ENCODE assay signal across 8 cellular contexts in the genomic region with DNA sequence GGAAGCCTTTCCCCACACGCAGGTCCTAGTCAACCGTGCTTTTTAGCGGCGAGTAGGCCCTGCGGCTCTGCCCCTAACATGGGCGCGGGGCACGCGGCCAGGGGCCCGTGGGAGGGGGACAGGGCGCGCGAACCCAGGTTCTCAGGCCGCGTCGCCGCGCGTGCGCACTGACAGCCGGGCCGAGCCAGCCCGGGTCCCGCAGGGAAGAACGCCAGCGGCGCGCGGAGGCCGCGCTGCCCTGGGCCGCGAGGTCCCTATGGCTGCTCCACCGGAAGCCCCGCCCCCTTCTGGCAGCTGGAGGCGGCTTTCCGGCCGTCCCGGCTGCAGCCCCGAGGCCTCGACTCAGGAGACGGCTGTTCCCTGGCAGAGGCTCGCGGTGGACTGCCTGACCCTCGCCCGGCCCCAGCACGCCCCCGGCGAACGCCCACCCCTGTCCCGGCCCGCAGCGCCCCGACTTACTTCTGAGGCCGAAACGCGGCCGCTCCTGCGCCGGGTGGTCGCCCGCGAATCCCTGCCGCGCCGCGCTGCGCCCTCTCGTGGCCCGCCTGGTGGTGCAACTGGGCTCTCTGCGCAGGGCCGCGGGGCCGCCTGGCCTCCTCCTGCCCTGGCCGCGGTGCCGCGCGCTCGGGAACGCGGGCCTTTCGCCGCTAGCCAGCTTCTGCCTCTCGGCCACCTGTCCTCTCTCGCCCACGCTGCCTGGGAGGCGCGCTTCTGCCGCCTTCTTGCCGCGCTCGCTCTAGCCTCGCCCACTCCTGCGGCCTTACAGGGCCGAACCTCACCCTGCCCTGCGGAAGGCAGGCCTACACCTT. TPM values are rescaled to one million over a fixed set of nuclear protein-coding genes. Genes with fewer than 3 reads are reported as not detected.
DNase-seq lines count a peak whose midpoint lies in the region; ATAC-seq and TF ChIP-seq lines count a peak whose summit lies in the region.

No MANE protein-coding gene starts in this region.

- no peaks in the 10 kb centered on the region for H3K27me3 Mint-ChIP-seq in activated T-cell treated with anti-CD3 and anti-CD28 coated beads, Interleukin-2, amount 50 U/mL, for 24 hours

- H3K36me3 ChIP-seq in PC-3 (ENCODE audit: low read depth, low read length), result no peaks in the 10 kb centered on the region
- H3K36me3 ChIP-seq in muscle layer of colon (ENCODE audit: insufficient read depth, low read length), result no peaks in the 10 kb centered on the region

- TF ChIP-seq CTCF in PC-3 (conservative IDR thresholded peaks at IDR 0.05; ENCODE audit: low read depth, low read length), result peak; percentile 83

- intact Hi-C loops in PC-3 (cut with micrococcal nuclease), result no loop called here

- H3K9ac ChIP-seq in PC-3 (ENCODE audit: low read length) (peak overlapping the region; percentile 89), muscle layer of colon (ENCODE audit: low read length) (peak overlapping the region; percentile 44)

- H3K4me3 Mint-ChIP-seq in activated T-cell treated with anti-CD3 and anti-CD28 coated beads, Interleukin-2, amount 50 U/mL, for 24 hours, result peak overlapping the region; percentile 74

- BruUV-seq in PC-3 (replicated peaks; lab: Mats Ljungman, UMichigan), result no TSS peak

- H3K79me2 ChIP-seq in PC-3 (ENCODE audit: low read length), result no peaks in the 10 kb centered on the region

- H3K36me3 Mint-ChIP-seq in activated T-cell treated with anti-CD3 and anti-CD28 coated beads, Interleukin-2, amount 50 U/mL, for 24 hours (ENCODE audit: low read depth), result no peaks in the 10 kb centered on the region

- H4K20me1 ChIP-seq in PC-3 (ENCODE audit: low read length), result no peaks in the 10 kb centered on the region

- peaks cover 12% of the 10 kb centered on the region for H3F3A ChIP-seq in PC-3 (ENCODE audit: low read length, unreplicated experiment)

- peak; percentile 60 for TF ChIP-seq POLR2A in erythroblast (IDR thresholded peaks at IDR 0.05; ENCODE audit: low read length)

- peak; percentile 89 for DNase-seq in DMS79 treated with DMSO at 0.1 percent for 48 hours (lab: John Stamatoyannopoulos, UW)
- DNase-seq in Jurkat, Clone E6-1 (ENCODE audit: low read depth, low spot score), result peak; percentile 75
- DNase-seq in PC-3, result peak; percentile 95
- peak; percentile 95 for DNase-seq in activated T-cell treated with anti-CD3 and anti-CD28 coated beads, Interleukin-2, amount 50 U/mL, for 24 hours
- DNase-seq in erythroblast (lab: John Stamatoyannopoulos, UW), result peak; percentile 95 to 97
- peak; percentile 65 to 71 for DNase-seq in stimulated activated CD8-positive, alpha-beta memory T cell treated with anti-CD3 and anti-CD28 coated beads, Interleukin-7, amount 100 ng/mL, for 1 hour (ENCODE audit: low read depth in 2 of 2)

- H3K9me3 Mint-ChIP-seq in activated T-cell treated with anti-CD3 and anti-CD28 coated beads, Interleukin-2, amount 50 U/mL, for 24 hours, result no peaks in the 10 kb centered on the region

- H3K27me3 ChIP-seq in PC-3 (ENCODE audit: low read length), result no peaks in the 10 kb centered on the region
- H3K27me3 ChIP-seq in muscle layer of colon (ENCODE audit: control insufficient read depth in 1 of 2, insufficient read depth in 2 of 2, low read length in 2 of 2), result peaks cover 0 to 4% of the 10 kb centered on the region in 2 donors

- peak overlapping the region; percentile 77 for H3K4me2 ChIP-seq in PC-3 (ENCODE audit: low read length)

- H3K4me1 ChIP-seq in PC-3 (ENCODE audit: insufficient read depth, low read length), result peaks cover 42% of the 10 kb centered on the region
- H3K4me1 ChIP-seq in muscle layer of colon (ENCODE audit: insufficient read depth, low read length), result no peaks in the 10 kb centered on the region

- peak; percentile 83 for ATAC-seq in GM21717 (IDR thresholded peaks at IDR 0.05; ENCODE audit: unreplicated experiment)
- peak; percentile 77 for ATAC-seq in PC-3

- H3K4me1 Mint-ChIP-seq in activated T-cell treated with anti-CD3 and anti-CD28 coated beads, Interleukin-2, amount 50 U/mL, for 24 hours (ENCODE audit: low read depth), result peaks cover 44% of the 10 kb centered on the region

- H3K27ac ChIP-seq in PC-3 (ENCODE audit: low read length) (peak overlapping the region; percentile 89), muscle layer of colon (ENCODE audit: low read depth, low read length) (peak overlapping the region; percentile 81)

- POLR2A ChIA-PET in PC-3 (lab: Charles Lee; ENCODE audit: unreplicated experiment), result interaction anchor here (0.6 kb wide), 1 partner anchor 24 kb away, joined by 3 read pairs; no protein-coding TSS in a partner anchor

- peak overlapping the region; percentile 84 for H3K27ac Mint-ChIP-seq in activated T-cell treated with anti-CD3 and anti-CD28 coated beads, Interleukin-2, amount 50 U/mL, for 24 hours

- H3K9me3 ChIP-seq in PC-3 (ENCODE audit: low read length), result no peaks in the 10 kb centered on the region
- H3K9me3 ChIP-seq in muscle layer of colon (ENCODE audit: low read length), result no peaks in the 10 kb centered on the region

- peak overlapping the region; percentile 56 for H3K4me3 ChIP-seq in Jurkat, Clone E6-1 (ENCODE audit: low read length)
- H3K4me3 ChIP-seq in PC-3 (ENCODE audit: low read length), result peak overlapping the region; percentile 72
- H3K4me3 ChIP-seq in muscle layer of colon (ENCODE audit: low read depth in 1 of 2, low read length in 2 of 2), result peak overlapping the region; percentile 45 to 56

- peak overlapping the region; percentile 96 for H2AFZ ChIP-seq in PC-3 (ENCODE audit: low read length)

- CTCF ChIA-PET in PC-3 (lab: Charles Lee), result interaction anchor here (0.6 to 1.7 kb wide), 5 partner anchors 11 to 111 kb away, joined by 3 to 17 read pairs (median 3); no protein-coding TSS in a partner anchor

- H3K9me2 ChIP-seq in PC-3 (replicated peaks; ENCODE audit: low read length), result no peaks in the 10 kb centered on the region

RNA-seq across cellular contexts. Expression of gene RIPPLY3, which starts 16.6 kb away (rescaled TPM):
- polyA plus RNA-seq in Jurkat, Clone E6-1 (2012; ENCODE audit: insufficient read depth, insufficient read length), result not detected
- total RNA-seq in PC-3 (2014; rRNA removed), result 10.0 and 11.4 TPM in 2 replicates

RNA-seq across cellular contexts. Expression of gene HLCS, which starts 23.4 kb away (rescaled TPM):
- 13.7 TPM for polyA plus RNA-seq in Jurkat, Clone E6-1 (2012; ENCODE audit: insufficient read depth, insufficient read length)
- 31.7 and 44.1 TPM in 2 replicates for total RNA-seq in PC-3 (2014; rRNA removed)

Comparison
In these comparisons a context has a peak if more than half of its experiments do, and no peak if none do; other contexts are left out.
1. Peak in every context shown above with its lines: DNase-seq, ATAC-seq, H3K4me3 ChIP-seq and H3K27ac ChIP-seq.